ENCODE assay signal across 10 cellular contexts in genomic region chr22:45159652-45160462, GRCh38. TPM values are rescaled to one million over a fixed set of nuclear protein-coding genes. Genes with fewer than 3 reads are reported as not detected.
DNase-seq lines count a peak whose midpoint lies in the region; ATAC-seq and TF ChIP-seq lines count a peak whose summit lies in the region.
"Had no signal": no experiment of that assay in that cellular context is flagged by ENCODE, and none has a peak within 500 bp of the region (broad histone marks: within the 10 kb centered on the region; RNA-seq: fewer than 3 reads in every experiment).

No MANE protein-coding gene starts in this region.

- TF ChIP-seq CTCF in WTC11 (IDR thresholded peaks at IDR 0.05) (no peak), upper lobe of right lung (IDR thresholded peaks at IDR 0.05) (peak; percentile 12)

- no peak for TF ChIP-seq POLR2A in GM18505 (IDR thresholded peaks at IDR 0.05; ENCODE audit: borderline replicate concordance, extremely low read depth, insufficient read depth, insufficient read length)

- H3K9me3 Mint-ChIP-seq in activated naive CD8-positive, alpha-beta T cell (ENCODE audit: low read depth), result no peaks in the 10 kb centered on the region
- no peaks in the 10 kb centered on the region for H3K9me3 Mint-ChIP-seq in activated naive CD8-positive, alpha-beta T cell treated with anti-CD3 and anti-CD28 coated beads, Interleukin-2, amount 50 U/mL, for 24 hours
- H3K9me3 Mint-ChIP-seq in WTC11, result no peaks in the 10 kb centered on the region

- peak overlapping the region; percentile 58 for H3K4me3 Mint-ChIP-seq in activated naive CD8-positive, alpha-beta T cell
- no peak overlapping the region for H3K4me3 Mint-ChIP-seq in activated naive CD8-positive, alpha-beta T cell treated with anti-CD3 and anti-CD28 coated beads, Interleukin-2, amount 50 U/mL, for 24 hours
- peak overlapping the region; percentile 17 for H3K4me3 Mint-ChIP-seq in WTC11

- POLR2A ChIA-PET in WTC11 (lab: Charles Lee), result no interaction called here

- no peak for DNase-seq in activated naive CD8-positive, alpha-beta T cell treated with anti-CD3 and anti-CD28 coated beads, Interleukin-2, amount 50 U/mL, for 24 hours
- no peak for DNase-seq in WTC11 (ENCODE audit: low spot score)
- peak; percentile 17 for DNase-seq in kidney tubule cell (ENCODE audit: low spot score)
- DNase-seq in upper lobe of right lung, result no peak
- DNase-seq: activated effector memory CD4-positive, alpha-beta T cell treated with anti-CD3 and anti-CD28 coated beads, Interleukin-2, amount 50 U/mL, for 16 hours; stimulated activated naive CD4-positive, alpha-beta T cell had no signal

- H3K36me3 ChIP-seq in upper lobe of right lung, result no peaks in the 10 kb centered on the region

- intact Hi-C loops in upper lobe of right lung (cut with DNase I), result no loop called here

- no peaks in the 10 kb centered on the region for H3K27me3 ChIP-seq in upper lobe of right lung

- peaks cover 14% of the 10 kb centered on the region for H3K36me3 Mint-ChIP-seq in activated naive CD8-positive, alpha-beta T cell
- peaks cover 36% of the 10 kb centered on the region for H3K36me3 Mint-ChIP-seq in activated naive CD8-positive, alpha-beta T cell treated with anti-CD3 and anti-CD28 coated beads, Interleukin-2, amount 50 U/mL, for 24 hours (ENCODE audit: low read depth)
- H3K36me3 Mint-ChIP-seq in WTC11, result peaks cover 16% of the 10 kb centered on the region

- H3K27ac Mint-ChIP-seq in activated naive CD8-positive, alpha-beta T cell, result peak overlapping the region; percentile 34
- no peak overlapping the region for H3K27ac Mint-ChIP-seq in activated naive CD8-positive, alpha-beta T cell treated with anti-CD3 and anti-CD28 coated beads, Interleukin-2, amount 50 U/mL, for 24 hours
- peak overlapping the region; percentile 93 for H3K27ac Mint-ChIP-seq in WTC11

- no peak overlapping the region for H3K4me3 ChIP-seq in upper lobe of right lung

- CTCF ChIA-PET in WTC11 (lab: Charles Lee), result interaction anchor here (1.0 to 1.4 kb wide), 5 partner anchors 10 to 339 kb away, joined by 3 to 5 read pairs (median 4); no protein-coding TSS in a partner anchor

- no peaks in the 10 kb centered on the region for H3K27me3 Mint-ChIP-seq in activated naive CD8-positive, alpha-beta T cell
- H3K27me3 Mint-ChIP-seq in activated naive CD8-positive, alpha-beta T cell treated with anti-CD3 and anti-CD28 coated beads, Interleukin-2, amount 50 U/mL, for 24 hours, result no peaks in the 10 kb centered on the region
- no peaks in the 10 kb centered on the region for H3K27me3 Mint-ChIP-seq in WTC11 (ENCODE audit: low read depth)

- H3K9me3 ChIP-seq in upper lobe of right lung, result no peaks in the 10 kb centered on the region

- H3K4me1 Mint-ChIP-seq in activated naive CD8-positive, alpha-beta T cell (ENCODE audit: low read depth), result peaks cover 46% of the 10 kb centered on the region
- H3K4me1 Mint-ChIP-seq in activated naive CD8-positive, alpha-beta T cell treated with anti-CD3 and anti-CD28 coated beads, Interleukin-2, amount 50 U/mL, for 24 hours, result peaks cover 38% of the 10 kb centered on the region
- H3K4me1 Mint-ChIP-seq in WTC11, result peaks cover 36% of the 10 kb centered on the region

- no peak for ATAC-seq in activated naive CD8-positive, alpha-beta T cell treated with anti-CD3 and anti-CD28 coated beads, Interleukin-2, amount 50 U/mL, for 24 hours
- ATAC-seq in WTC11, result peak; percentile 10; the same call in 1 of the 2 replicates
- no peak for ATAC-seq in upper lobe of right lung
- ATAC-seq in GM21381 (IDR thresholded peaks at IDR 0.05; ENCODE audit: unreplicated experiment), result no peak
- no peak for ATAC-seq in GM18861 (IDR thresholded peaks at IDR 0.05; ENCODE audit: unreplicated experiment)
- no peak for ATAC-seq in GM18505 (IDR thresholded peaks at IDR 0.05; ENCODE audit: unreplicated experiment)

- H3K27ac ChIP-seq in upper lobe of right lung, result peak overlapping the region; percentile 81

- H3K4me1 ChIP-seq in upper lobe of right lung, result peaks cover 34% of the 10 kb centered on the region

TF ChIP-seq in WTC11, 78 proteins besides CTCF, POLR2A, EP300 and RAD21:
- TF ChIP-seq, protein P1, sequence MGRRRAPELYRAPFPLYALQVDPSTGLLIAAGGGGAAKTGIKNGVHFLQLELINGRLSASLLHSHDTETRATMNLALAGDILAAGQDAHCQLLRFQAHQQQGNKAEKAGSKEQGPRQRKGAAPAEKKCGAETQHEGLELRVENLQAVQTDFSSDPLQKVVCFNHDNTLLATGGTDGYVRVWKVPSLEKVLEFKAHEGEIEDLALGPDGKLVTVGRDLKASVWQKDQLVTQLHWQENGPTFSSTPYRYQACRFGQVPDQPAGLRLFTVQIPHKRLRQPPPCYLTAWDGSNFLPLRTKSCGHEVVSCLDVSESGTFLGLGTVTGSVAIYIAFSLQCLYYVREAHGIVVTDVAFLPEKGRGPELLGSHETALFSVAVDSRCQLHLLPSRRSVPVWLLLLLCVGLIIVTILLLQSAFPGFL (CRISPR knock-in tag; IDR thresholded peaks at IDR 0.05; ENCODE audit: borderline replicate concordance), result no peak
- TF ChIP-seq ZNF423 (CRISPR knock-in tag; IDR thresholded peaks at IDR 0.05) (no peak), ZNF671 (CRISPR knock-in tag; IDR thresholded peaks at IDR 0.05) (no peak), ESRRA (CRISPR knock-in tag; IDR thresholded peaks at IDR 0.05; ENCODE audit: borderline replicate concordance) (no peak)
- TF ChIP-seq, protein P2, sequence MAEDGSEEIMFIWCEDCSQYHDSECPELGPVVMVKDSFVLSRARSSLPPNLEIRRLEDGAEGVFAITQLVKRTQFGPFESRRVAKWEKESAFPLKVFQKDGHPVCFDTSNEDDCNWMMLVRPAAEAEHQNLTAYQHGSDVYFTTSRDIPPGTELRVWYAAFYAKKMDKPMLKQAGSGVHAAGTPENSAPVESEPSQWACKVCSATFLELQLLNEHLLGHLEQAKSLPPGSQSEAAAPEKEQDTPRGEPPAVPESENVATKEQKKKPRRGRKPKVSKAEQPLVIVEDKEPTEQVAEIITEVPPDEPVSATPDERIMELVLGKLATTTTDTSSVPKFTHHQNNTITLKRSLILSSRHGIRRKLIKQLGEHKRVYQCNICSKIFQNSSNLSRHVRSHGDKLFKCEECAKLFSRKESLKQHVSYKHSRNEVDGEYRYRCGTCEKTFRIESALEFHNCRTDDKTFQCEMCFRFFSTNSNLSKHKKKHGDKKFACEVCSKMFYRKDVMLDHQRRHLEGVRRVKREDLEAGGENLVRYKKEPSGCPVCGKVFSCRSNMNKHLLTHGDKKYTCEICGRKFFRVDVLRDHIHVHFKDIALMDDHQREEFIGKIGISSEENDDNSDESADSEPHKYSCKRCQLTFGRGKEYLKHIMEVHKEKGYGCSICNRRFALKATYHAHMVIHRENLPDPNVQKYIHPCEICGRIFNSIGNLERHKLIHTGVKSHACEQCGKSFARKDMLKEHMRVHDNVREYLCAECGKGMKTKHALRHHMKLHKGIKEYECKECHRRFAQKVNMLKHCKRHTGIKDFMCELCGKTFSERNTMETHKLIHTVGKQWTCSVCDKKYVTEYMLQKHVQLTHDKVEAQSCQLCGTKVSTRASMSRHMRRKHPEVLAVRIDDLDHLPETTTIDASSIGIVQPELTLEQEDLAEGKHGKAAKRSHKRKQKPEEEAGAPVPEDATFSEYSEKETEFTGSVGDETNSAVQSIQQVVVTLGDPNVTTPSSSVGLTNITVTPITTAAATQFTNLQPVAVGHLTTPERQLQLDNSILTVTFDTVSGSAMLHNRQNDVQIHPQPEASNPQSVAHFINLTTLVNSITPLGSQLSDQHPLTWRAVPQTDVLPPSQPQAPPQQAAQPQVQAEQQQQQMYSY (CRISPR knock-in tag; IDR thresholded peaks at IDR 0.05), result no peak

RNA-seq across cellular contexts. Expression of gene NUP50, which starts 3.9 kb away (rescaled TPM):
- total RNA-seq in WTC11 (2021) (98.6 to 131 TPM (median 106 TPM) in 3 replicates), upper lobe of right lung (51.5 TPM)
